15 cellular contexts compared by ENCODE assay signal in genomic region chr3:30343067-30343831, GRCh38.
A peak's percentile ranks its signal among the peaks of the same experiment; 100 is the strongest.
DNase-seq lines count a peak whose midpoint lies in the region; ATAC-seq, FAIRE-seq and TF ChIP-seq lines count a peak whose summit lies in the region.
"Had no signal": no experiment of that assay in that cellular context is flagged by ENCODE, and none has a peak within 500 bp of the region (broad histone marks: within the 10 kb centered on the region; RNA-seq: fewer than 3 reads in every experiment).

No MANE protein-coding gene starts in this region.

- H4K8ac ChIP-seq in mesenchymal stem cell (ENCODE audit: low read length): no peak overlapping the region

- H3K79me1 ChIP-seq in mesenchymal stem cell (replicated peaks; ENCODE audit: low read length, poor library complexity, severe bottlenecking): no peaks in the 10 kb centered on the region

- WGBS in SK-N-SH (ENCODE audit: low lambda C conversion rate): 49% methylated on average over 4 of the region's 4 CpGs
- WGBS in mesenchymal stem cell: 30% methylated on average over 2 of the region's 4 CpGs
- 81% methylated on average over 4 of the region's 4 CpGs for WGBS in thyroid gland, 2 donors

- peak overlapping the region; percentile 33; the same call in 1 of the 2 replicates for H2AFZ ChIP-seq in SK-N-SH (ENCODE audit: low read depth)
- no peak overlapping the region for H2AFZ ChIP-seq in mesenchymal stem cell (ENCODE audit: low read depth, low read length)

- DNase-seq in SK-N-SH: no peak
- DNase-seq in bronchial epithelial cell (ENCODE audit: low read depth): peak; percentile 63
- DNase-seq in mesenchymal stem cell: no peak
- no peak for DNase-seq in thyroid gland
- DNase-seq in DMS 273 (lab: John Stamatoyannopoulos, UW; ENCODE audit: unreplicated experiment): no peak
- DNase-seq: cortex of kidney, NCI-H187, NCI-H524 treated with DMSO at 0.1 percent for 48 hours, occipital lobe, Peyer's patch had no signal

- no peaks in the 10 kb centered on the region for H3K79me2 ChIP-seq in SK-N-SH (ENCODE audit: insufficient read depth)

- H3K9me3 ChIP-seq in SK-N-SH (no peaks in the 10 kb centered on the region), mesenchymal stem cell (ENCODE audit: control insufficient read depth, low read length) (no peaks in the 10 kb centered on the region), thyroid gland (no peaks in the 10 kb centered on the region)
- H3K9me3 ChIP-seq: Peyer's patch had no signal

- H2AK5ac ChIP-seq in mesenchymal stem cell (ENCODE audit: low read length, severe bottlenecking): no peak overlapping the region

- H2BK120ac ChIP-seq in mesenchymal stem cell (ENCODE audit: low read depth, low read length): no peak overlapping the region

- H3K4me2 ChIP-seq in SK-N-SH: peak overlapping the region; percentile 25; the same call in 1 of the 2 replicates
- no peak overlapping the region for H3K4me2 ChIP-seq in mesenchymal stem cell (ENCODE audit: low read length, poor library complexity, severe bottlenecking)

- peaks cover 61% of the 10 kb centered on the region for H3F3A ChIP-seq in SK-N-SH (replicated peaks; ENCODE audit: insufficient read depth)

- TF ChIP-seq CTCF in SK-N-SH (IDR thresholded peaks at IDR 0.05) (no peak), bronchial epithelial cell (IDR thresholded peaks at IDR 0.05; ENCODE audit: insufficient read depth, low read length, severe bottlenecking) (no peak), thyroid gland (IDR thresholded peaks at IDR 0.05) (no peak)

- no peak overlapping the region for H3K23ac ChIP-seq in mesenchymal stem cell (ENCODE audit: low read length in 2 of 2)

- H3K14ac ChIP-seq in mesenchymal stem cell (ENCODE audit: low read length in 2 of 2): no peak overlapping the region

- no peak for TF ChIP-seq RAD21 in SK-N-SH (IDR thresholded peaks at IDR 0.05; ENCODE audit: low read length)

- H3K4me3 ChIP-seq in SK-N-SH (ENCODE audit: low read depth in 2 of 2, low read length in 1 of 2) (no peak overlapping the region), bronchial epithelial cell (ENCODE audit: low read depth, low read length) (no peak overlapping the region), mesenchymal stem cell (ENCODE audit: insufficient read depth in 1 of 2, low read depth in 1 of 2, low read length in 2 of 2) (no peak overlapping the region), thyroid gland (replicated peaks in 1 of 3) (no peak overlapping the region)
- H3K4me3 ChIP-seq: GM12878, Peyer's patch had no signal

- no peak for FAIRE-seq in bronchial epithelial cell (lab: Jason Lieb, UNC)
- FAIRE-seq: GM12878 had no signal

- H3K27me3 ChIP-seq in SK-N-SH (ENCODE audit: insufficient read depth) (no peaks in the 10 kb centered on the region), bronchial epithelial cell (ENCODE audit: control insufficient read depth, insufficient read depth, low read length) (no peaks in the 10 kb centered on the region), mesenchymal stem cell (ENCODE audit: control insufficient read depth in 1 of 2, insufficient read depth in 1 of 2, low read length in 2 of 2) (no peaks in the 10 kb centered on the region), thyroid gland (no peaks in the 10 kb centered on the region)
- H3K27me3 ChIP-seq: Peyer's patch had no signal

- peak in 1 of 2 experiments; percentile 34; a peak in 1 of 4 replicates for TF ChIP-seq EP300 in SK-N-SH (IDR thresholded peaks at IDR 0.05; ENCODE audit: borderline replicate concordance in 1 of 2, low read depth in 1 of 2, low read length in 1 of 2)

- H3K9me2 ChIP-seq in SK-N-SH: no peaks in the 10 kb centered on the region

- POLR2A ChIA-PET in SK-N-SH (lab: Yijun Ruan, JAX): no interaction called here

- H4K91ac ChIP-seq in mesenchymal stem cell (ENCODE audit: low read length): no peak overlapping the region

- H3K4ac ChIP-seq in mesenchymal stem cell (ENCODE audit: low read depth in 1 of 2, low read length in 2 of 2): no peak overlapping the region

- H3K18ac ChIP-seq in mesenchymal stem cell (ENCODE audit: low read depth in 1 of 2, low read length in 2 of 2): no peak overlapping the region

- TF ChIP-seq POLR2A in thyroid gland (IDR thresholded peaks at IDR 0.05): no peak

- H2BK12ac ChIP-seq in mesenchymal stem cell (ENCODE audit: low read length in 2 of 2): no peak overlapping the region

- no peaks in the 10 kb centered on the region for H3K36me3 ChIP-seq in SK-N-SH (replicated peaks in 1 of 2; ENCODE audit: control insufficient read depth in 1 of 2, insufficient read depth in 2 of 2, low read length in 1 of 2)
- no peaks in the 10 kb centered on the region for H3K36me3 ChIP-seq in bronchial epithelial cell (ENCODE audit: control insufficient read depth, insufficient read depth, low read length)
- H3K36me3 ChIP-seq in mesenchymal stem cell (ENCODE audit: control insufficient read depth in 1 of 2, insufficient read depth in 2 of 2, low read depth in 1 of 2, low read length in 2 of 2): no peaks in the 10 kb centered on the region
- H3K36me3 ChIP-seq in thyroid gland: no peaks in the 10 kb centered on the region
- H3K36me3 ChIP-seq: Peyer's patch had no signal

- CTCF ChIA-PET in SK-N-SH (lab: Yijun Ruan, JAX): interaction anchor here (1.2 kb wide), 1 partner anchor 350 kb away, joined by 3 read pairs; no protein-coding TSS in a partner anchor

- no peaks in the 10 kb centered on the region for H4K20me1 ChIP-seq in SK-N-SH (ENCODE audit: insufficient read depth)

- no peak for ATAC-seq in SK-N-SH treated with all-trans-retinoic acid at 6 μM for 48 hours
- no peak for ATAC-seq in GM21526 (IDR thresholded peaks at IDR 0.05; ENCODE audit: low FRiP score, unreplicated experiment)
- no peak for ATAC-seq in GM19397 (IDR thresholded peaks at IDR 0.05; ENCODE audit: unreplicated experiment)
- ATAC-seq: GM12878 had no signal

- H3K27ac ChIP-seq in SK-N-SH (ENCODE audit: low read depth in 2 of 2, low read length in 1 of 2): peak overlapping the region; percentile 58 to 90; a peak in 3 of 4 replicates
- H3K27ac ChIP-seq in mesenchymal stem cell (ENCODE audit: low read length, poor library complexity, severe bottlenecking): peak overlapping the region; percentile 90
- peak overlapping the region in 2 of 3 donors; percentile 4 to 40 for H3K27ac ChIP-seq in thyroid gland
- H3K27ac ChIP-seq: 22Rv1 had no signal

- no peak overlapping the region for H2BK15ac ChIP-seq in mesenchymal stem cell (ENCODE audit: low read depth, poor library complexity, severe bottlenecking)

- intact Hi-C loops in thyroid gland (cut with DNase I): no loop called here

- H2BK5ac ChIP-seq in mesenchymal stem cell (ENCODE audit: low read depth, low read length, poor library complexity, severe bottlenecking): peak overlapping the region; percentile 19

- H3K9ac ChIP-seq in SK-N-SH: peak overlapping the region; percentile 40; the same call in 1 of the 2 replicates
- peak overlapping the region; percentile 59 for H3K9ac ChIP-seq in mesenchymal stem cell (ENCODE audit: low read length)

- H3K4me1 ChIP-seq in SK-N-SH (ENCODE audit: control insufficient read depth in 1 of 2, insufficient read depth in 2 of 2, low read depth in 1 of 2, low read length in 1 of 2): peaks cover 0 to 69% of the 10 kb centered on the region in 2 experiments
- peaks cover 3% of the 10 kb centered on the region for H3K4me1 ChIP-seq in mesenchymal stem cell (ENCODE audit: control insufficient read depth, insufficient read depth, low read depth, low read length)
- H3K4me1 ChIP-seq in thyroid gland: no peaks in the 10 kb centered on the region
- H3K4me1 ChIP-seq: Peyer's patch had no signal

TF ChIP-seq in SK-N-SH, 30 proteins besides CTCF, POLR2A, EP300 and RAD21:
- no peak for TF ChIP-seq MAX (IDR thresholded peaks at IDR 0.05; ENCODE audit: low read depth)
- TF ChIP-seq TCF12 (IDR thresholded peaks at IDR 0.05): peak; percentile 4; the same call in 1 of the 2 replicates
- no peak for TF ChIP-seq NRF1 (IDR thresholded peaks at IDR 0.05; ENCODE audit: low read depth, low read length)
- TF ChIP-seq JUND (IDR thresholded peaks at IDR 0.05): peak; percentile 29; the same call in 1 of the 2 replicates

TF ChIP-seq in SK-N-SH treated with all-trans-retinoic acid at 6 μM for 48 hours, 23 proteins besides CTCF, POLR2A, EP300 and RAD21 (continues in another document):
- TF ChIP-seq CSRNP3 (CRISPR knock-in tag; IDR thresholded peaks at IDR 0.05) (no peak), CREB5 (CRISPR knock-in tag; IDR thresholded peaks at IDR 0.05; ENCODE audit: low read depth) (no peak), GLIS3 (CRISPR knock-in tag; IDR thresholded peaks at IDR 0.05) (no peak)

Comparison
In these comparisons a context has a peak if more than half of its experiments do, and no peak if none do; other contexts are left out.
1. H3K27ac ChIP-seq: peak in every context shown above with its lines; median percentile 90 in mesenchymal stem cell; 74 in SK-N-SH; 22 in thyroid gland.